Comparison of ENCODE assay signal across 8 cellular contexts in the genomic region with DNA sequence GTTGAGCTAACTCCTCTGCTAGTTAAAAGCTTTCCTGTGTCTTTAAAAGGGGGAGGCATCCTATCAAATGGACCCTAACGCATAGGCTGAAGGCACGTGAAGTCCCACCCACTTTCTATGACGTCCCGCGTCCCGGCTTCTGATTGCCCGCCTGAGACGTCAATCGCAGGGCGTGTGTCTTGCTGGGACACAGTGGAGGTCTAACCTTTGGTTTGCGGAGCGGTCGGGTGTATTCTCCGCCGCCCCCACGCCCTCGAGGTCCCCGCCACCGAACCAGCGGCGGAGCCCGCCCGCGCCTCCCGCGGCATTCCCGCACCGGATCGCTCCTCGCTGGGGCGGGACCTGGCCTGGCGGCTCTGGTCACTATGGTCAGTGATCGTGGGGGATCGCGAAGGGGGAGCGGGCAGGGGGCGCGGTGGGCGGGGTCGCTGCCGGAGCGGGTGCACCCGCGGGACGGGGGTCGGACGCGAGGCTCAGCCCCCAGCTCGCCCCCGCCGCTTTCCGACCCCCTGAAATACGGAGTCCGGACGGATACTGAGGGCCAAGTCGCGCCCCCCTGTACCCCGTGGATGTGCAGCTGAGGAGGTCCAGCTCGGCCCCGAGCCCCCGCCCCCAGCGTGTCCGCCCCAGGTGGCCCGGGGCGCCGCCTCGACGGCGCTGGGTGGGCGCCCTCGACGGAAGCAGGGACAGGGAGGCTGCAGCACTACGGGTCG. TPM values are rescaled to one million over a fixed set of nuclear protein-coding genes. Genes with fewer than 3 reads are reported as not detected.
DNase-seq lines count a peak whose midpoint lies in the region; TF ChIP-seq lines count a peak whose summit lies in the region.

A gene (plus strand): TSS at position 168 of the 713 bp plus-strand sequence. CDS start 198 bp downstream, at position 366.

- H3K36me3 ChIP-seq in neutrophil = no peaks in the 10 kb centered on the region
- H3K36me3 ChIP-seq in subcutaneous abdominal adipose tissue (ENCODE audit: control insufficient read depth in 5 of 5, insufficient read depth in 5 of 5, low read length in 5 of 5) = no peaks in the 10 kb centered on the region

- H3K27ac ChIP-seq in neutrophil = no peak within 1 kb of the TSS
- H3K27ac ChIP-seq in subcutaneous abdominal adipose tissue (ENCODE audit: low read depth, low read length) = no peak within 1 kb of the TSS

- H3K4me1 ChIP-seq in neutrophil (ENCODE audit: control insufficient read depth in 1 of 2, insufficient read depth in 1 of 2, low read depth in 1 of 2, low read length in 1 of 2) = peaks cover 18 to 29% of the 10 kb centered on the region in 2 experiments
- H3K4me1 ChIP-seq in subcutaneous abdominal adipose tissue (ENCODE audit: control insufficient read depth in 5 of 5, insufficient read depth in 5 of 5, low read length in 5 of 5) = peaks cover 0 to 43% (median 32%) of the 10 kb centered on the region in 5 donors

- in situ Hi-C loops in G401 (cut with HindIII; ENCODE audit: low sequenced_read_pairs) (loop anchor here (25.0 kb wide), 1 partner anchor 161 kb away; no protein-coding TSS in a partner anchor), SK-MEL-5 (cut with HindIII; ENCODE audit: low pct_unique_long_range_greater_than_20kb, low sequenced_read_pairs) (loop anchor here (25.0 kb wide), 1 partner anchor 161 kb away; no protein-coding TSS in a partner anchor)

- H3K9me3 ChIP-seq in neutrophil (no peaks in the 10 kb centered on the region), subcutaneous abdominal adipose tissue (ENCODE audit: control insufficient read depth in 5 of 5, low read length in 5 of 5) (no peaks in the 10 kb centered on the region)

- intact Hi-C loops in activated naive CD4-positive, alpha-beta T cell treated with anti-CD3 and anti-CD28 coated beads for 36 hours (cut with micrococcal nuclease) = loop anchor here (1.0 to 2.0 kb wide), 4 partner anchors 50 to 148 kb away; a partner anchor contains a TSS

- CTCF ChIA-PET in activated naive CD4-positive, alpha-beta T cell treated with anti-CD3 and anti-CD28 coated beads for 36 hours (lab: Charles Lee) = interaction anchor here (1.0 to 1.9 kb wide), 3 partner anchors 10 to 110 kb away, joined by 3 to 9 read pairs (median 7); no protein-coding TSS in a partner anchor

- no peaks in the 10 kb centered on the region for H3K27me3 Mint-ChIP-seq in activated naive CD4-positive, alpha-beta T cell treated with anti-CD3 and anti-CD28 coated beads for 36 hours (ENCODE audit: low read depth)

- no peak within 1 kb of the TSS for H3K9ac ChIP-seq in subcutaneous abdominal adipose tissue (ENCODE audit: low read length in 5 of 5)

- H3K27me3 ChIP-seq in neutrophil (no peaks in the 10 kb centered on the region), subcutaneous abdominal adipose tissue (ENCODE audit: control insufficient read depth in 5 of 5, insufficient read depth in 4 of 5, low read length in 5 of 5) (no peaks in the 10 kb centered on the region)

- peaks cover 34% of the 10 kb centered on the region for H3K4me1 Mint-ChIP-seq in activated naive CD4-positive, alpha-beta T cell treated with anti-CD3 and anti-CD28 coated beads for 36 hours (ENCODE audit: low read depth)

- H3K27ac Mint-ChIP-seq in activated naive CD4-positive, alpha-beta T cell treated with anti-CD3 and anti-CD28 coated beads for 36 hours = no peak within 1 kb of the TSS

- H3K9me3 Mint-ChIP-seq in activated naive CD4-positive, alpha-beta T cell treated with anti-CD3 and anti-CD28 coated beads for 36 hours = no peaks in the 10 kb centered on the region

- DNase-seq in G401 (ENCODE audit: low spot score) (peak; percentile 99), HFF-Myc (ENCODE audit: extremely low read depth, low read depth) (peak; percentile 95), MV-4-11 (lab: John Stamatoyannopoulos, UW) (peak; percentile 98), SK-MEL-5 (ENCODE audit: low read depth, low spot score) (peak; percentile 99), germinal center (ENCODE audit: low spot score) (peak; percentile 100)
- peak; percentile 99 for DNase-seq in activated naive CD4-positive, alpha-beta T cell treated with anti-CD3 and anti-CD28 coated beads for 36 hours

- H3K36me3 Mint-ChIP-seq in activated naive CD4-positive, alpha-beta T cell treated with anti-CD3 and anti-CD28 coated beads for 36 hours (ENCODE audit: low read depth) = no peaks in the 10 kb centered on the region

- H3K4me3 ChIP-seq in HFF-Myc (replicated peaks; ENCODE audit: low read depth, low read length) = peak within 1 kb of the TSS; percentile 49
- peak within 1 kb of the TSS; percentile 65 to 86 for H3K4me3 ChIP-seq in neutrophil (ENCODE audit: low read depth in 1 of 2, low read length in 1 of 2)
- H3K4me3 ChIP-seq in subcutaneous abdominal adipose tissue (ENCODE audit: low read depth in 1 of 5, low read length in 5 of 5) = peak within 1 kb of the TSS; percentile 49 to 66 (median 57)

- TF ChIP-seq CTCF in HFF-Myc (IDR thresholded peaks at IDR 0.05; ENCODE audit: low read depth, low read length, missing control alignments) (no peak), neutrophil (IDR thresholded peaks at IDR 0.05) (no peak)

- H3K4me3 Mint-ChIP-seq in activated naive CD4-positive, alpha-beta T cell treated with anti-CD3 and anti-CD28 coated beads for 36 hours = peak within 1 kb of the TSS; percentile 68

RNA-seq across cellular contexts. Expression of the gene that starts here (rescaled TPM):
- total RNA-seq in G401 (2014; rRNA removed; shearing (Covaris generic)) = 1.5 and 3.3 TPM in 2 replicates
- 3.5 and 4.4 TPM in 2 replicates for total RNA-seq in SK-MEL-5 (2014; rRNA removed; shearing (Covaris generic))
- polyA plus RNA-seq in SK-MEL-5 (2015; cell fraction: cytosol; rRNA removed) = 3.4 and 4.3 TPM in 2 replicates
- polyA plus RNA-seq in SK-MEL-5 (2015; cell fraction: nucleus; rRNA removed) = 2.5 and 2.6 TPM in 2 replicates
- 1 to 10 TPM; 1.6 to 1.7 TPM for total RNA-seq in activated naive CD4-positive, alpha-beta T cell treated with anti-CD3 and anti-CD28 coated beads for 36 hours
